ENCODE assay signal across 27 cellular contexts in the genomic region with DNA sequence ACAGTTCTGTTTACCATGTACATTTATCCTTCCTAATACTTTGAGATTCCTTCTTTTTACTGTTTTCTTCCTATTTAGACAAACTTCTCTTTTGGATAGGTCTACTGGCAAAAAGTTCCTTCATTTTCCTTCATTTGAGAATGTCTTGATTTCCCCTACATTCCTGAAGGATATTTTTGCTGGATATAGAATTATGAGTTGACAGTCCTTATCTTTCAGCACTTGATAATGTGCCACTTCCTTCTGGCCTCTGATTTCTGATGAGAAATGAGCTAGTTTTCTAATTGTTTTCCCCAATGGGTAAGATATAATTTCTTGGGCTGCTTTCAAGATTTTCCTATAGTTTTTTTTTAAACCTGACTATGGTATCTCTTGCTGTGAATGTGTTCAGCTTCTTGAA.
"Had no signal": no experiment of that assay in that cellular context is flagged by ENCODE, and none has a peak within 500 bp of the region (broad histone marks: within the 10 kb centered on the region; RNA-seq: fewer than 3 reads in every experiment).

No MANE protein-coding gene starts in this region.

- H3K9me3 ChIP-seq: ovary, right lobe of liver, thyroid gland, vagina had no signal

- H3K4me3 Mint-ChIP-seq: nephron; neural progenitor cell; stimulated activated effector memory CD8-positive, alpha-beta T cell treated with anti-CD3 and anti-CD28 coated beads, Interleukin-12 subunit alpha, Interleukin-12 subunit beta, amount 100 ng/mL, for 72 hours; stimulated activated naive B cell treated with anti-CD40 and anti-IgM and Interleukin-4, amounts not matched to agents 10 μg/mL and 1 μg/mL and 100 μg/mL, for 72 hours; stimulated activated naive CD8-positive, alpha-beta T cell treated with anti-CD3 and anti-CD28 coated beads, Interleukin-15, Interleukin-2, amounts not matched to agents 100 ng/mL and 50 ng/mL, for 24 hours had no signal

- H3K27ac Mint-ChIP-seq: nephron; neural progenitor cell; progenitor cell of endocrine pancreas; stimulated activated effector memory CD8-positive, alpha-beta T cell treated with anti-CD3 and anti-CD28 coated beads, Interleukin-12 subunit alpha, Interleukin-12 subunit beta, amount 100 ng/mL, for 72 hours; stimulated activated naive B cell treated with anti-CD40 and anti-IgM and Interleukin-4, amounts not matched to agents 10 μg/mL and 1 μg/mL and 100 μg/mL, for 72 hours had no signal

- H3K36me3 ChIP-seq: neural progenitor cell, ovary, right lobe of liver, thoracic aorta had no signal

- H3K27me3 Mint-ChIP-seq: progenitor cell of endocrine pancreas; stimulated activated naive B cell treated with anti-CD40 and anti-IgM and Interleukin-4, amounts not matched to agents 10 μg/mL and 1 μg/mL and 100 μg/mL, for 72 hours; stimulated activated naive CD8-positive, alpha-beta T cell treated with anti-CD3 and anti-CD28 coated beads, Interleukin-15, Interleukin-2, amounts not matched to agents 100 ng/mL and 50 ng/mL, for 24 hours had no signal

- DNase-seq: occipital lobe; ovary; posterior cingulate gyrus; psoas muscle; right cardiac atrium; right lobe of liver; sigmoid colon; small intestine; stimulated activated CD4-positive, alpha-beta T cell treated with anti-CD3 and anti-CD28 coated beads, Interleukin-15, amount 100 ng/mL, for 24 hours; stimulated activated CD4-positive, alpha-beta T cell treated with anti-CD3 and anti-CD28 coated beads, Interleukin-2, amount 100 ng/mL, for 24 hours; stimulated activated CD4-positive, alpha-beta T cell treated with anti-CD3 and anti-CD28 coated beads, Interleukin-2, amount 100 ng/mL, for 48 hours; stimulated activated CD4-positive, alpha-beta T cell treated with anti-CD3 and anti-CD28 coated beads, Interleukin-4, amount 100 ng/mL, for 24 hours; stimulated activated naive B cell treated with anti-CD40 and anti-IgM and Interleukin-4, amounts not matched to agents 10 μg/mL and 1 μg/mL and 100 μg/mL, for 72 hours; stimulated activated naive CD4-positive, alpha-beta T cell treated with Interleukin-2 at 50 U/mL for 16 hours; stomach; thyroid gland; trophoblast cell; upper lobe of left lung had no signal

- H3K27ac ChIP-seq: neural progenitor cell, ovary, parathyroid adenoma, psoas muscle, right lobe of liver, sigmoid colon, stomach, thoracic aorta, thyroid gland, tibial nerve, upper lobe of left lung, vagina had no signal

- H3K4me1 Mint-ChIP-seq: nephron, neural progenitor cell had no signal

- H3K4me1 ChIP-seq: neural progenitor cell, parathyroid adenoma, sigmoid colon, thyroid gland, upper lobe of left lung, vagina had no signal

- H3K4me3 ChIP-seq: neural progenitor cell, ovary, psoas muscle, right lobe of liver, sigmoid colon, stomach, thoracic aorta, thyroid gland, tibial nerve, upper lobe of left lung, vagina had no signal
